ENCODE assay signal across 25 cellular contexts in the genomic region with DNA sequence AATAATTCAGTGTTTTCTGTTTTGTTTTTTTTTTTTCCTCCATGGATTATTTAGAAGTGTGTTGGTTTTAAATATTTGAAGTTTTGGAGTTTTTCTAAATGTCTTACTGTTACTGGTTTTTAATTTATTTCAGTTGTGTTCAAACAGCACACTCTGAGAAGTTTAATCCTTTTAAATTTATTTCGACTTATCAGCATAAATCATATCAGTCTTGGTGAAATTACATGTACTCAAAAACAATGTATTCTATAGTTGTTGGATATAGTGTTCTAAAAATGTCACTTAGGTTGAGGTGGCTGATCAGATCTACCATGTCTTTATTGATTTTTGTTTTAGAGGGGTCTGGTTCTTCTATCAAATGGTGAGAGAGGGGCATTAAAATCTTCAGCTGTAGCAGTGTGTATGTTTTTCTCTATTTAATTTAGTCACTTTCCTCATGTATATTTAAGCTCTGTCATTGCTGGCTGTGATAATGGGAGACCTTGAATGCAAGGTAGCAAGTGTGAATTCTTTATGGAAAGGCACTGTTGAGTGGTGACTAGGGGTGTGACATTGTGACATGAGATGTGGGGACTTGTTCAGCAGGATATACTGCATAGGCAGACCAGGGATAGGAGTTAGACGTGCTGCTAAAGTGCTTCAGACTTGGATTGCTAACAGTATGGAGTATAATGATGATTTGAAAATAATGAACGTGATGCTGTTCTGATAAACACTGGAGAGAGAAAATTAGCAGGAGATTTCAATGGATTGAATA.
DNase-seq lines count a peak whose midpoint lies in the region; ATAC-seq, FAIRE-seq and TF ChIP-seq lines count a peak whose summit lies in the region.
"Had no signal": no experiment of that assay in that cellular context is flagged by ENCODE, and none has a peak within 500 bp of the region (broad histone marks: within the 10 kb centered on the region; RNA-seq: fewer than 3 reads in every experiment).

No MANE protein-coding gene starts in this region.

- H2AFZ ChIP-seq in IMR-90 (replicated peaks; ENCODE audit: low read length, poor library complexity): no peak overlapping the region

- no peak overlapping the region for H3K14ac ChIP-seq in IMR-90 (replicated peaks; ENCODE audit: low read depth, low read length)

- H3K4me2 ChIP-seq in IMR-90 (ENCODE audit: low read depth, low read length): no peak overlapping the region
- H3K4me2 ChIP-seq in mesendoderm (ENCODE audit: low read length): no peak overlapping the region

- no peak overlapping the region for H3K4me3 Mint-ChIP-seq in activated T-helper 17 cell treated with anti-CD3 and anti-CD28 coated beads, Interleukin-2, amount 50 U/mL, for 72 hours
- H3K4me3 Mint-ChIP-seq: activated B cell treated with CpG ODN at 0.5 μM for 24 hours; activated naive CD8-positive, alpha-beta T cell treated with anti-CD3 and anti-CD28 coated beads, Interleukin-2, amount 10 ng/mL, durations not matched to agents 7 days and 5 days; CD14-positive monocyte; H9 had no signal

- no peak for TF ChIP-seq POLR2A in IMR-90 (IDR thresholded peaks at IDR 0.05; ENCODE audit: low read depth, low read length)

- WGBS in IMR-90 (ENCODE audit: extremely low coverage in 2 of 2, insufficient read length in 1 of 2), 2 experiments: 94% methylated on average over 2 of the region's 3 CpGs; no CpG with 5 or more reads in 1 of the 2 experiments
- no CpG with 5 or more reads among the region's 3 CpGs for WGBS in mesendoderm (ENCODE audit: extremely low coverage, insufficient coverage, low lambda C conversion rate)

- peak; percentile 28 for FAIRE-seq in G401.6 (lab: Jason Lieb, UNC)
- FAIRE-seq: GM19239, islet of Langerhans had no signal

- H3K56ac ChIP-seq in IMR-90 (ENCODE audit: extremely low read depth, insufficient read depth, low read length) (no peak overlapping the region), mesendoderm (ENCODE audit: low read length) (no peak overlapping the region)

- no peaks in the 10 kb centered on the region for H3K9me1 ChIP-seq in IMR-90 (ENCODE audit: insufficient read depth, low read length)

- H3K27me3 Mint-ChIP-seq in activated T-helper 17 cell treated with anti-CD3 and anti-CD28 coated beads, Interleukin-2, amount 50 U/mL, for 72 hours: no peaks in the 10 kb centered on the region
- H3K27me3 Mint-ChIP-seq: activated B cell treated with CpG ODN at 0.5 μM for 24 hours; activated naive CD8-positive, alpha-beta T cell treated with anti-CD3 and anti-CD28 coated beads, Interleukin-2, amount 10 ng/mL, durations not matched to agents 7 days and 5 days had no signal

- H4K5ac ChIP-seq in IMR-90 (ENCODE audit: low read depth, low read length): no peak overlapping the region
- no peak overlapping the region for H4K5ac ChIP-seq in mesendoderm (ENCODE audit: low read length)

- peak overlapping the region; percentile 0 for H3K27ac Mint-ChIP-seq in activated T-helper 17 cell treated with anti-CD3 and anti-CD28 coated beads, Interleukin-2, amount 50 U/mL, for 72 hours
- H3K27ac Mint-ChIP-seq: activated B cell treated with CpG ODN at 0.5 μM for 24 hours; activated naive CD8-positive, alpha-beta T cell treated with anti-CD3 and anti-CD28 coated beads, Interleukin-2, amount 10 ng/mL, durations not matched to agents 7 days and 5 days; CD14-positive monocyte; H9 had no signal

- H3K9ac ChIP-seq in IMR-90 (ENCODE audit: low read depth, low read length): no peak overlapping the region
- H3K9ac ChIP-seq in mesendoderm (ENCODE audit: low read length): no peak overlapping the region

- H4K8ac ChIP-seq in IMR-90 (ENCODE audit: low read depth in 2 of 2, low read length in 2 of 2) (no peak overlapping the region), mesendoderm (ENCODE audit: low read depth, low read length) (no peak overlapping the region)

- no peak for ATAC-seq in IMR-90 (ENCODE audit: low read depth)
- ATAC-seq in activated T-helper 17 cell treated with anti-CD3 and anti-CD28 coated beads, Interleukin-2, amount 50 U/mL, for 72 hours (replicated peaks): no peak
- ATAC-seq: mucosa of descending colon had no signal

- H2BK20ac ChIP-seq in IMR-90 (ENCODE audit: low read depth, low read length): no peak overlapping the region

- dilution Hi-C loops in IMR-90 (cut with HindIII; ENCODE audit: low sequenced_read_pairs, unreplicated experiment): no loop called here

- peaks cover 4 to 6% of the 10 kb centered on the region in 2 experiments; a peak in 2 of 4 replicates for H3K79me1 ChIP-seq in IMR-90 (ENCODE audit: low read depth in 1 of 2, low read length in 2 of 2)
- peaks cover 1% of the 10 kb centered on the region for H3K79me1 ChIP-seq in mesendoderm (ENCODE audit: low read length)

- H3K36me3 ChIP-seq in IMR-90 (ENCODE audit: control insufficient read depth, insufficient read depth, low read length): no peaks in the 10 kb centered on the region
- H3K36me3 ChIP-seq in mesendoderm (ENCODE audit: control insufficient read depth, insufficient read depth, low read length): no peaks in the 10 kb centered on the region
- H3K36me3 ChIP-seq in MG63: no peaks in the 10 kb centered on the region
- H3K36me3 ChIP-seq: prostate gland, stomach, tibial nerve had no signal

- H2BK5ac ChIP-seq in IMR-90 (ENCODE audit: low read depth, low read length, poor library complexity, severe bottlenecking) (no peak overlapping the region), mesendoderm (ENCODE audit: low read length) (no peak overlapping the region)

- CTCF ChIA-PET in IMR-90 (lab: Yijun Ruan, JAX): interaction anchor here (1.9 kb wide), 1 partner anchor 13 kb away, joined by 5 read pairs; no protein-coding TSS in a partner anchor

- H3K9me3 ChIP-seq in IMR-90 (ENCODE audit: control insufficient read depth, insufficient read depth, low read length) (no peaks in the 10 kb centered on the region), MG63 (no peaks in the 10 kb centered on the region)
- H3K9me3 ChIP-seq: mucosa of descending colon, prostate gland, stomach, tibial nerve had no signal

- H3K18ac ChIP-seq in IMR-90 (ENCODE audit: low read depth, low read length) (no peak overlapping the region), mesendoderm (ENCODE audit: low read length) (no peak overlapping the region)

- H3K36me3 Mint-ChIP-seq in activated T-helper 17 cell treated with anti-CD3 and anti-CD28 coated beads, Interleukin-2, amount 50 U/mL, for 72 hours (ENCODE audit: low read depth): no peaks in the 10 kb centered on the region

- no peaks in the 10 kb centered on the region for H4K20me1 ChIP-seq in IMR-90 (ENCODE audit: insufficient read depth, low read length)

- no peak for TF ChIP-seq RAD21 in IMR-90 (IDR thresholded peaks at IDR 0.05; ENCODE audit: low read length)

- DNase-seq in IMR-90 (no peak), mesendoderm (peak; percentile 89), EL (no peak), MG63 (no peak), germinal center (ENCODE audit: low spot score) (no peak), COLO668 (lab: John Stamatoyannopoulos, UW; ENCODE audit: unreplicated experiment) (no peak)
- DNase-seq: activated B cell treated with CpG ODN at 0.5 μM for 24 hours; activated CD4-positive, alpha-beta T cell treated with anti-CD3 and anti-CD28 coated beads, Interleukin-2, amount 50 U/mL, for 4 hours; activated naive CD8-positive, alpha-beta T cell treated with anti-CD3 and anti-CD28 coated beads, Interleukin-2, amount 10 ng/mL, durations not matched to agents 7 days and 5 days; erythroblast; foreskin fibroblast; H9; hippocampal formation; mucosa of descending colon; NCI-H1105; NCI-H774; stomach; T1000 had no signal

- no peak overlapping the region for H3K4ac ChIP-seq in IMR-90 (ENCODE audit: low read depth, low read length)
- no peak overlapping the region for H3K4ac ChIP-seq in mesendoderm (ENCODE audit: low read depth, low read length)

- H3K79me2 ChIP-seq in mesendoderm (ENCODE audit: control insufficient read depth, insufficient read depth, low read length): no peaks in the 10 kb centered on the region

- intact Hi-C loops in IMR-90 (cut with micrococcal nuclease): no loop called here

- no peaks in the 10 kb centered on the region for H3K9me3 Mint-ChIP-seq in activated T-helper 17 cell treated with anti-CD3 and anti-CD28 coated beads, Interleukin-2, amount 50 U/mL, for 72 hours
- H3K9me3 Mint-ChIP-seq: activated B cell treated with CpG ODN at 0.5 μM for 24 hours; activated naive CD8-positive, alpha-beta T cell treated with anti-CD3 and anti-CD28 coated beads, Interleukin-2, amount 10 ng/mL, durations not matched to agents 7 days and 5 days; CD14-positive monocyte; H9 had no signal

- peaks cover 23% of the 10 kb centered on the region for H3K4me1 Mint-ChIP-seq in activated T-helper 17 cell treated with anti-CD3 and anti-CD28 coated beads, Interleukin-2, amount 50 U/mL, for 72 hours
- H3K4me1 Mint-ChIP-seq: activated naive CD8-positive, alpha-beta T cell treated with anti-CD3 and anti-CD28 coated beads, Interleukin-2, amount 10 ng/mL, durations not matched to agents 7 days and 5 days; CD14-positive monocyte had no signal

- H3K27ac ChIP-seq in IMR-90 (ENCODE audit: insufficient read depth, low read length): no peak overlapping the region
- H3K27ac ChIP-seq in mesendoderm (ENCODE audit: low read depth, low read length): no peak overlapping the region
- H3K27ac ChIP-seq: prostate gland, stomach, tibial nerve had no signal

- no peaks in the 10 kb centered on the region for H3K27me3 ChIP-seq in IMR-90 (ENCODE audit: control insufficient read depth, insufficient read depth, low read length)
- no peaks in the 10 kb centered on the region for H3K27me3 ChIP-seq in mesendoderm (ENCODE audit: insufficient read depth, low read length, poor library complexity)
- H3K27me3 ChIP-seq in MG63: no peaks in the 10 kb centered on the region
- H3K27me3 ChIP-seq: stomach, tibial nerve had no signal

- BruUV-seq in IMR-90 (replicated peaks; lab: Mats Ljungman, UMichigan): no TSS peak

- in situ Hi-C loops in IMR-90 (cut with MboI; ENCODE audit: low sequenced_read_pairs): no loop called here

- H3K23ac ChIP-seq in IMR-90 (ENCODE audit: low read depth, low read length) (no peak overlapping the region), mesendoderm (ENCODE audit: low read length) (no peak overlapping the region)

- no peak overlapping the region for H2AK5ac ChIP-seq in IMR-90 (ENCODE audit: low read depth, low read length)
- H2AK5ac ChIP-seq in mesendoderm (ENCODE audit: low read length): no peak overlapping the region

- POLR2A ChIA-PET in IMR-90 (lab: Charles Lee; ENCODE audit: unreplicated experiment): no interaction called here

- no peak overlapping the region for H2AK9ac ChIP-seq in IMR-90 (replicated peaks; ENCODE audit: low read depth, low read length, poor library complexity)

- H4K91ac ChIP-seq in IMR-90 (ENCODE audit: insufficient read depth, low read depth, low read length): no peak overlapping the region

- H2BK120ac ChIP-seq in IMR-90 (ENCODE audit: low read depth, low read length) (no peak overlapping the region), mesendoderm (ENCODE audit: low read depth, low read length) (no peak overlapping the region)

- TF ChIP-seq CTCF in IMR-90 (conservative IDR thresholded peaks at IDR 0.05; ENCODE audit: low read depth, low read length): no peak

- no peaks in the 10 kb centered on the region for H3K4me1 ChIP-seq in IMR-90 (ENCODE audit: control insufficient read depth, insufficient read depth, low read length)
- peaks cover 3% of the 10 kb centered on the region for H3K4me1 ChIP-seq in mesendoderm (ENCODE audit: control insufficient read depth, low read depth, low read length)
- H3K4me1 ChIP-seq: prostate gland had no signal

- no peak overlapping the region for H2BK15ac ChIP-seq in IMR-90 (ENCODE audit: low read depth, low read length)
- no peak overlapping the region for H2BK15ac ChIP-seq in mesendoderm (replicated peaks; ENCODE audit: low read depth)

- H3K4me3 ChIP-seq in IMR-90 (ENCODE audit: insufficient read depth, low read depth, low read length) (no peak overlapping the region), mesendoderm (ENCODE audit: low read length) (no peak overlapping the region), MG63 (no peak overlapping the region)
- H3K4me3 ChIP-seq: mucosa of descending colon, prostate gland, stomach, tibial nerve had no signal
